1 cellular context compared by ENCODE assay signal in genomic region chr12:12684375-12685106, GRCh38.
A peak's percentile ranks its signal among the peaks of the same experiment; 100 is the strongest.
TF ChIP-seq lines count a peak whose summit lies in the region.

No MANE protein-coding gene starts in this region.

TF ChIP-seq in HCT116, 20 proteins besides CTCF, POLR2A, EP300 and RAD21:
- TF ChIP-seq REST (IDR thresholded peaks at IDR 0.05; ENCODE audit: low read depth) (peak; percentile 84), ZBTB33 (IDR thresholded peaks at IDR 0.05; ENCODE audit: extremely low read depth, insufficient replicate concordance, low read length) (no peak), ZNF274 (IDR thresholded peaks at IDR 0.05; ENCODE audit: low read depth, low read length) (no peak), SIN3A (IDR thresholded peaks at IDR 0.05; ENCODE audit: low read depth) (no peak), ELF1 (IDR thresholded peaks at IDR 0.05; ENCODE audit: borderline replicate concordance, low read depth) (no peak), CBX3 (IDR thresholded peaks at IDR 0.05; ENCODE audit: low read depth) (no peak), EGR1 (IDR thresholded peaks at IDR 0.05; ENCODE audit: low read depth) (no peak), POLR2AphosphoS5 (IDR thresholded peaks at IDR 0.05; ENCODE audit: low read depth, low read length) (no peak), SRF (IDR thresholded peaks at IDR 0.05; ENCODE audit: low read depth) (no peak)
